ENCODE assay signal across 9 cellular contexts in genomic region chr9:36143242-36143641, GRCh38. TPM values are rescaled to one million over a fixed set of nuclear protein-coding genes. Genes with fewer than 3 reads are reported as not detected.
DNase-seq lines count a peak whose midpoint lies in the region; ATAC-seq and TF ChIP-seq lines count a peak whose summit lies in the region.
"Had no signal": no experiment of that assay in that cellular context is flagged by ENCODE, and none has a peak within 500 bp of the region (broad histone marks: within the 10 kb centered on the region; RNA-seq: fewer than 3 reads in every experiment).

No MANE protein-coding gene starts in this region.

- TF ChIP-seq EP300 in sigmoid colon (IDR thresholded peaks at IDR 0.05), result no peak

- H3K27me3 Mint-ChIP-seq in CD8-positive, alpha-beta memory T cell, result peaks cover 0 to 3% of the 10 kb centered on the region in 2 donors
- no peaks in the 10 kb centered on the region for H3K27me3 Mint-ChIP-seq in activated CD8-positive, alpha-beta T cell treated with anti-CD3 and anti-CD28 coated beads, Interleukin-2, amount 10 ng/mL, durations not matched to agents 7 days and 5 days (ENCODE audit: low read depth)

- 76 to 82% (median 78%) methylated on average over 13 of the region's 13 CpGs for WGBS in heart left ventricle, 4 donors
- WGBS in sigmoid colon, 2 donors, result 76 to 82% methylated on average over 13 of the region's 13 CpGs

- H3K36me3 Mint-ChIP-seq in CD8-positive, alpha-beta memory T cell, result peaks cover 12 to 19% (median 18%) of the 10 kb centered on the region in 3 donors
- peaks cover 78% of the 10 kb centered on the region for H3K36me3 Mint-ChIP-seq in activated CD8-positive, alpha-beta T cell treated with anti-CD3 and anti-CD28 coated beads, Interleukin-2, amount 10 ng/mL, durations not matched to agents 7 days and 5 days (ENCODE audit: low read depth)

- intact Hi-C loops in heart left ventricle (cut with DNase I) (no loop called here), sigmoid colon (cut with DNase I) (no loop called here)

- no peak for TF ChIP-seq POLR2A in heart left ventricle (IDR thresholded peaks at IDR 0.05)
- no peak for TF ChIP-seq POLR2A in sigmoid colon (IDR thresholded peaks at IDR 0.05)

- no peak for DNase-seq in CD8-positive, alpha-beta memory T cell
- DNase-seq in activated CD8-positive, alpha-beta T cell treated with anti-CD3 and anti-CD28 coated beads, Interleukin-2, amount 10 ng/mL, durations not matched to agents 7 days and 5 days, result no peak
- DNase-seq in heart left ventricle (no peak), sigmoid colon (peak; percentile 57), DMS53 treated with DMSO at 0.1 percent for 48 hours (lab: John Stamatoyannopoulos, UW; ENCODE audit: unreplicated experiment) (no peak), kidney glomerular epithelial cell (lab: John Stamatoyannopoulos, UW) (no peak)
- no peak for DNase-seq in activated CD4-positive, CD25-positive, alpha-beta regulatory T cell (lab: John Stamatoyannopoulos, UW)
- DNase-seq: HCEC 1CT had no signal

- H3K9me3 Mint-ChIP-seq in CD8-positive, alpha-beta memory T cell, result peaks cover 0 to 9% (median 6%) of the 10 kb centered on the region in 5 donors
- peaks cover 6% of the 10 kb centered on the region for H3K9me3 Mint-ChIP-seq in activated CD8-positive, alpha-beta T cell treated with anti-CD3 and anti-CD28 coated beads, Interleukin-2, amount 10 ng/mL, durations not matched to agents 7 days and 5 days (ENCODE audit: insufficient read depth)

- peak overlapping the region; percentile 96 to 99 (median 98) for H3K27ac Mint-ChIP-seq in CD8-positive, alpha-beta memory T cell
- peak overlapping the region; percentile 91 for H3K27ac Mint-ChIP-seq in activated CD8-positive, alpha-beta T cell treated with anti-CD3 and anti-CD28 coated beads, Interleukin-2, amount 10 ng/mL, durations not matched to agents 7 days and 5 days

- no peak for TF ChIP-seq CTCF in heart left ventricle (IDR thresholded peaks at IDR 0.05)
- no peak for TF ChIP-seq CTCF in sigmoid colon (IDR thresholded peaks at IDR 0.05)

- H3K4me1 ChIP-seq in CD8-positive, alpha-beta memory T cell (ENCODE audit: insufficient read depth, low read length), result peaks cover 99% of the 10 kb centered on the region
- H3K4me1 ChIP-seq in heart left ventricle (peaks cover 0 to 100% (median 19%) of the 10 kb centered on the region in 12 donors), sigmoid colon (peaks cover 0 to 91% (median 88%) of the 10 kb centered on the region in 4 donors)

- POLR2A ChIA-PET in CD8-positive, alpha-beta memory T cell (lab: Charles Lee), result no interaction called here
- POLR2A ChIA-PET in activated CD8-positive, alpha-beta T cell treated with anti-CD3 and anti-CD28 coated beads, Interleukin-2, amount 10 ng/mL, durations not matched to agents 7 days and 5 days (lab: Charles Lee), result interaction anchor here (0.6 to 3.4 kb wide), 5 partner anchors 9 to 115 kb away, joined by 3 to 26 read pairs (median 3); partner anchors contain the start of genes CLTA and GNE

- peaks cover 95 to 98% (median 98%) of the 10 kb centered on the region in 3 donors for H3K4me1 Mint-ChIP-seq in CD8-positive, alpha-beta memory T cell
- peaks cover 96% of the 10 kb centered on the region for H3K4me1 Mint-ChIP-seq in activated CD8-positive, alpha-beta T cell treated with anti-CD3 and anti-CD28 coated beads, Interleukin-2, amount 10 ng/mL, durations not matched to agents 7 days and 5 days (ENCODE audit: low read depth)

- no peaks in the 10 kb centered on the region for H3K27me3 ChIP-seq in CD8-positive, alpha-beta memory T cell (ENCODE audit: insufficient read depth, low read length, poor library complexity, severe bottlenecking)
- H3K27me3 ChIP-seq in heart left ventricle (no peaks in the 10 kb centered on the region), sigmoid colon (no peaks in the 10 kb centered on the region)

- no peak for ATAC-seq in activated CD8-positive, alpha-beta T cell treated with anti-CD3 and anti-CD28 coated beads, Interleukin-2, amount 10 ng/mL, durations not matched to agents 7 days and 5 days
- ATAC-seq in heart left ventricle (no peak), HG02623 (IDR thresholded peaks at IDR 0.05; ENCODE audit: unreplicated experiment) (no peak)

- peaks cover 5% of the 10 kb centered on the region for H3K9me3 ChIP-seq in CD8-positive, alpha-beta memory T cell (ENCODE audit: low read length)
- peaks cover 0 to 6% (median 0%) of the 10 kb centered on the region in 12 donors for H3K9me3 ChIP-seq in heart left ventricle
- H3K9me3 ChIP-seq in sigmoid colon, result no peaks in the 10 kb centered on the region

- H3K4me3 ChIP-seq in CD8-positive, alpha-beta memory T cell (ENCODE audit: low read length), result peak overlapping the region; percentile 61
- H3K4me3 ChIP-seq in heart left ventricle, result peak overlapping the region in 7 of 12 donors; percentile 7 to 43 (median 32)
- H3K4me3 ChIP-seq in sigmoid colon, result peak overlapping the region in 2 of 4 donors; percentile 29 to 36

- H3K36me3 ChIP-seq in CD8-positive, alpha-beta memory T cell (ENCODE audit: insufficient read depth, low read length), result no peaks in the 10 kb centered on the region
- H3K36me3 ChIP-seq in heart left ventricle, result peaks cover 0 to 20% (median 0%) of the 10 kb centered on the region in 9 donors
- peaks cover 0 to 5% (median 2%) of the 10 kb centered on the region in 4 donors for H3K36me3 ChIP-seq in sigmoid colon

- CTCF ChIA-PET in CD8-positive, alpha-beta memory T cell (lab: Charles Lee), result interaction anchor here (0.7 to 4.6 kb wide), 5 partner anchors 9 to 41 kb away, joined by 3 to 30 read pairs (median 4); no protein-coding TSS in a partner anchor
- CTCF ChIA-PET in activated CD8-positive, alpha-beta T cell treated with anti-CD3 and anti-CD28 coated beads, Interleukin-2, amount 10 ng/mL, durations not matched to agents 7 days and 5 days (lab: Charles Lee), result interaction anchor here (1.0 to 4.0 kb wide), 5 partner anchors 21 to 43 kb away, joined by 3 to 22 read pairs (median 9); no protein-coding TSS in a partner anchor

- H3K4me3 Mint-ChIP-seq in CD8-positive, alpha-beta memory T cell, result peak overlapping the region; percentile 86 to 97 (median 93)
- peak overlapping the region; percentile 79 for H3K4me3 Mint-ChIP-seq in activated CD8-positive, alpha-beta T cell treated with anti-CD3 and anti-CD28 coated beads, Interleukin-2, amount 10 ng/mL, durations not matched to agents 7 days and 5 days

- H3K27ac ChIP-seq in CD8-positive, alpha-beta memory T cell (ENCODE audit: low read depth, low read length), result peak overlapping the region; percentile 52
- H3K27ac ChIP-seq in heart left ventricle (peak overlapping the region; percentile 24 to 96 (median 68)), sigmoid colon (peak overlapping the region; percentile 93 to 99 (median 96))

RNA-seq across cellular contexts. Expression of gene GLIPR2, which starts 6.7 kb away (rescaled TPM):
- total RNA-seq in CD8-positive, alpha-beta memory T cell, result 10 to 100 TPM; 17.1 to 17.5 TPM
- polyA plus RNA-seq in CD8-positive, alpha-beta memory T cell, result 139 TPM
- total RNA-seq in activated CD8-positive, alpha-beta T cell treated with anti-CD3 and anti-CD28 coated beads, Interleukin-2, amount 10 ng/mL, durations not matched to agents 7 days and 5 days, result 10 to 100 TPM; 67.8 to 73.0 TPM
- total RNA-seq in heart left ventricle (10 to 100 TPM in 3 of 9 donors, 1 to 10 TPM in 6; 4.7 to 33.0 (median 7.6) TPM), sigmoid colon (10 to 100 TPM; 57.3 to 90.6 (median 77.6) TPM)
- polyA plus RNA-seq in heart left ventricle (10 to 100 TPM in 1 of 2 donors, 1 to 10 TPM in 1; 4.9 to 15.2 TPM), sigmoid colon (10 to 100 TPM; 29.8 to 42.0 (median 32.5) TPM)

RNA-seq across cellular contexts. Expression of gene CCIN, which starts 25.9 kb away (rescaled TPM):
- total RNA-seq in CD8-positive, alpha-beta memory T cell, result not detected
- 0.14 TPM for polyA plus RNA-seq in CD8-positive, alpha-beta memory T cell
- under 1 TPM; 0.13 to 0.32 TPM for total RNA-seq in activated CD8-positive, alpha-beta T cell treated with anti-CD3 and anti-CD28 coated beads, Interleukin-2, amount 10 ng/mL, durations not matched to agents 7 days and 5 days
- total RNA-seq in heart left ventricle (under 1 TPM in 4 of 9 donors, not detected in 5; 0.09 to 0.20 (median 0.15) TPM), sigmoid colon (1 to 10 TPM in 1 of 4 donors, under 1 TPM in 2, not detected in 1; 0.71 to 2.5 (median 0.95) TPM)
- polyA plus RNA-seq in heart left ventricle (under 1 TPM in 1 of 2 donors, not detected in 1; 0.25 TPM), sigmoid colon (under 1 TPM in 1 of 3 donors, not detected in 2; 0.07 TPM)

RNA-seq across cellular contexts. Expression of gene CLTA, which starts 47.5 kb away (rescaled TPM):
- 100 to 1,000 TPM; 185 to 186 TPM for total RNA-seq in CD8-positive, alpha-beta memory T cell
- polyA plus RNA-seq in CD8-positive, alpha-beta memory T cell, result 77.6 TPM
- total RNA-seq in activated CD8-positive, alpha-beta T cell treated with anti-CD3 and anti-CD28 coated beads, Interleukin-2, amount 10 ng/mL, durations not matched to agents 7 days and 5 days, result 100 to 1,000 TPM; 167 to 170 TPM
- 100 to 1,000 TPM in 1 of 9 donors, 10 to 100 TPM in 8; 43.8 to 123 (median 61.8) TPM for total RNA-seq in heart left ventricle
- 100 to 1,000 TPM in 1 of 2 donors, 10 to 100 TPM in 1; 40.8 to 139 TPM for polyA plus RNA-seq in heart left ventricle
- 100 to 1,000 TPM; 151 to 176 (median 169) TPM for total RNA-seq in sigmoid colon
- polyA plus RNA-seq in sigmoid colon, result 100 to 1,000 TPM; 293 to 299 (median 295) TPM
